ENCODE assay signal across 8 cellular contexts in genomic region chr19:18152817-18153554, GRCh38. TPM values are rescaled to one million over a fixed set of nuclear protein-coding genes. Genes with fewer than 3 reads are reported as not detected.
DNase-seq lines count a peak whose midpoint lies in the region; ATAC-seq and TF ChIP-seq lines count a peak whose summit lies in the region.

Gene PIK3R2 (plus strand): TSS chr19:18153163. CDS start chr19:18155880, 2,717 bp downstream.

- H2BK12ac ChIP-seq in H9 (ENCODE audit: insufficient read length, low read depth, low read length), result no peak within 1 kb of the TSS

- H3K79me1 ChIP-seq in H9 (ENCODE audit: insufficient read depth, low read depth, low read length, poor library complexity, severe bottlenecking), result no peaks in the 10 kb centered on the region

- H3K4me3 ChIP-seq in fibroblast of lung (replicated peaks in 1 of 4; ENCODE audit: control extremely low read depth in 1 of 4, insufficient read depth in 1 of 4, low read depth in 3 of 4, low read length in 4 of 4), result peak within 1 kb of the TSS; percentile 78 to 87 (median 86)

- H4K5ac ChIP-seq in H9 (ENCODE audit: insufficient read length, low read depth, low read length), result no peak within 1 kb of the TSS

- no peak within 1 kb of the TSS for H3K23ac ChIP-seq in H9 (ENCODE audit: insufficient read length, low read depth, low read length)

- H3T11ph ChIP-seq in H9 (ENCODE audit: low read length), result no peak within 1 kb of the TSS

- H3K4ac ChIP-seq in H9 (ENCODE audit: low read depth, low read length), result no peak within 1 kb of the TSS

- H3K27me3 ChIP-seq in H9 (ENCODE audit: insufficient read depth, low read length) (no peaks in the 10 kb centered on the region), fibroblast of lung (ENCODE audit: control insufficient read depth, insufficient read depth, low read length) (no peaks in the 10 kb centered on the region)

- H3K4me1 Mint-ChIP-seq in H9 (peaks cover 15 to 30% of the 10 kb centered on the region in 2 experiments), naive B cell (peaks cover 24 to 37% (median 24%) of the 10 kb centered on the region in 3 donors)
- H3K4me1 Mint-ChIP-seq in activated T-helper 2 cell treated with anti-CD3 and anti-CD28 coated beads, Interferon-gamma antibody, Interleukin-2, Interleukin-4, amounts not matched to agents 10 μg/mL and 5 μg/mL and 100 μg/mL, durations not matched to agents 14 hours and 24 hours and 36 hours (ENCODE audit: low read depth), result peaks cover 22% of the 10 kb centered on the region
- peaks cover 34% of the 10 kb centered on the region for H3K4me1 Mint-ChIP-seq in stimulated activated effector memory CD8-positive, alpha-beta T cell treated with anti-CD3 and anti-CD28 coated beads, Interleukin-12 subunit alpha, Interleukin-12 subunit beta, amount 100 ng/mL, for 72 hours

- no peaks in the 10 kb centered on the region; the same call in 1 of the 2 replicates for H3K27me3 Mint-ChIP-seq in H9 (ENCODE audit: low read depth)
- H3K27me3 Mint-ChIP-seq in activated T-helper 2 cell treated with anti-CD3 and anti-CD28 coated beads, Interferon-gamma antibody, Interleukin-2, Interleukin-4, amounts not matched to agents 10 μg/mL and 5 μg/mL and 100 μg/mL, durations not matched to agents 14 hours and 24 hours and 36 hours (ENCODE audit: low read depth), result no peaks in the 10 kb centered on the region
- H3K27me3 Mint-ChIP-seq in naive B cell, result no peaks in the 10 kb centered on the region

- H3K23me2 ChIP-seq in H9 (ENCODE audit: insufficient read length, low read depth, low read length, poor library complexity, severe bottlenecking), result peaks cover 8% of the 10 kb centered on the region

- no peaks in the 10 kb centered on the region for H3K4me1 ChIP-seq in H9 (ENCODE audit: insufficient read depth, low read length)
- H3K4me1 ChIP-seq in fibroblast of lung (ENCODE audit: control insufficient read depth, extremely low read depth, insufficient read depth, low read length), result peaks cover 18% of the 10 kb centered on the region

- no peak within 1 kb of the TSS for H2BK5ac ChIP-seq in H9 (ENCODE audit: insufficient read length, low read length)

- no peak within 1 kb of the TSS for H3K27ac ChIP-seq in H9 (ENCODE audit: insufficient read length, low read depth, low read length)
- peak within 1 kb of the TSS; percentile 97 for H3K27ac ChIP-seq in fibroblast of lung (ENCODE audit: insufficient read depth, low read length)

- H3K79me2 ChIP-seq in H9 (ENCODE audit: insufficient read depth, low read length) (no peaks in the 10 kb centered on the region), fibroblast of lung (ENCODE audit: control insufficient read depth, insufficient read depth, low read length) (peaks cover 15% of the 10 kb centered on the region)

- WGBS in H9 (ENCODE audit: extremely low coverage, insufficient read length, low lambda C conversion rate), result no CpG with 5 or more reads among the region's 86 CpGs

- H3K14ac ChIP-seq in H9 (ENCODE audit: insufficient read depth, low read length), result peak within 1 kb of the TSS; percentile 96

- peak; percentile 71 to 73 for ATAC-seq in naive B cell (ENCODE audit: low read depth in 2 of 2)
- ATAC-seq in stimulated activated effector memory CD8-positive, alpha-beta T cell treated with anti-CD3 and anti-CD28 coated beads, Interleukin-12 subunit alpha, Interleukin-12 subunit beta, amount 100 ng/mL, for 72 hours, result peak; percentile 93

- no peak within 1 kb of the TSS for H4K91ac ChIP-seq in H9 (ENCODE audit: insufficient read length, low read depth, low read length)

- intact Hi-C loops in activated T-helper 2 cell treated with anti-CD3 and anti-CD28 coated beads, Interferon-gamma antibody, Interleukin-2, Interleukin-4, amounts not matched to agents 10 μg/mL and 5 μg/mL and 100 μg/mL, durations not matched to agents 14 hours and 24 hours and 36 hours (cut with micrococcal nuclease), result loop anchor here (1.0 to 5.0 kb wide), 3 partner anchors 34 to 206 kb away; partner anchors contain the start of gene MPV17L2

- H3K9ac ChIP-seq in H9 (ENCODE audit: extremely low read depth, insufficient read length, low read length) (peak within 1 kb of the TSS; percentile 95), fibroblast of lung (ENCODE audit: insufficient read depth, low read length) (peak within 1 kb of the TSS; percentile 89)

- no peaks in the 10 kb centered on the region for H3K9me3 Mint-ChIP-seq in H9
- no peaks in the 10 kb centered on the region for H3K9me3 Mint-ChIP-seq in activated T-helper 2 cell treated with anti-CD3 and anti-CD28 coated beads, Interferon-gamma antibody, Interleukin-2, Interleukin-4, amounts not matched to agents 10 μg/mL and 5 μg/mL and 100 μg/mL, durations not matched to agents 14 hours and 24 hours and 36 hours
- no peaks in the 10 kb centered on the region for H3K9me3 Mint-ChIP-seq in naive B cell
- H3K9me3 Mint-ChIP-seq in stimulated activated effector memory CD8-positive, alpha-beta T cell treated with anti-CD3 and anti-CD28 coated beads, Interleukin-12 subunit alpha, Interleukin-12 subunit beta, amount 100 ng/mL, for 72 hours, result no peaks in the 10 kb centered on the region

- no peak within 1 kb of the TSS for H2AFZ ChIP-seq in H9 (ENCODE audit: low read length)
- H2AFZ ChIP-seq in fibroblast of lung (ENCODE audit: low read length), result peak within 1 kb of the TSS; percentile 95

- no peaks in the 10 kb centered on the region for H3K9me3 ChIP-seq in H9 (ENCODE audit: control insufficient read depth, low read depth, low read length)
- no peaks in the 10 kb centered on the region for H3K9me3 ChIP-seq in fibroblast of lung (ENCODE audit: control insufficient read depth, insufficient read depth, low read depth, low read length)

- no peak within 1 kb of the TSS for H2BK15ac ChIP-seq in H9 (ENCODE audit: low read depth, low read length)

- H3K36me3 Mint-ChIP-seq in H9 (ENCODE audit: insufficient read depth in 1 of 3, low read depth in 3 of 3) (peaks cover 7 to 13% (median 9%) of the 10 kb centered on the region in 3 experiments; a peak in 5 of 7 replicates), naive B cell (no peaks in the 10 kb centered on the region)
- peaks cover 9% of the 10 kb centered on the region for H3K36me3 Mint-ChIP-seq in activated T-helper 2 cell treated with anti-CD3 and anti-CD28 coated beads, Interferon-gamma antibody, Interleukin-2, Interleukin-4, amounts not matched to agents 10 μg/mL and 5 μg/mL and 100 μg/mL, durations not matched to agents 14 hours and 24 hours and 36 hours (ENCODE audit: low read depth)
- H3K36me3 Mint-ChIP-seq in stimulated activated effector memory CD8-positive, alpha-beta T cell treated with anti-CD3 and anti-CD28 coated beads, Interleukin-12 subunit alpha, Interleukin-12 subunit beta, amount 100 ng/mL, for 72 hours, result peaks cover 39% of the 10 kb centered on the region

- no peak within 1 kb of the TSS for H4K8ac ChIP-seq in H9 (replicated peaks; ENCODE audit: insufficient read length, low read depth, low read length)

- peak; percentile 71 for TF ChIP-seq POLR2A in Raji (IDR thresholded peaks at IDR 0.05; ENCODE audit: insufficient read depth, low read depth, low read length)

- DNase-seq in EL (peak; percentile 99), H9 (peak; percentile 98), M059J (ENCODE audit: low read depth) (peak; percentile 98), fibroblast of lung (ENCODE audit: low read depth in 2 of 2) (peak; percentile 94 to 99), naive B cell (peak; percentile 97)
- peak; percentile 100 for DNase-seq in activated T-helper 2 cell treated with anti-CD3 and anti-CD28 coated beads, Interferon-gamma antibody, Interleukin-2, Interleukin-4, amounts not matched to agents 10 μg/mL and 5 μg/mL and 100 μg/mL, durations not matched to agents 14 hours and 24 hours and 36 hours (ENCODE audit: low spot score)
- DNase-seq in stimulated activated effector memory CD8-positive, alpha-beta T cell treated with anti-CD3 and anti-CD28 coated beads, Interleukin-12 subunit alpha, Interleukin-12 subunit beta, amount 100 ng/mL, for 72 hours (ENCODE audit: low spot score in 2 of 2), result peak; percentile 100

- peak within 1 kb of the TSS; percentile 98 to 99 (median 99) for H3K27ac Mint-ChIP-seq in H9
- H3K27ac Mint-ChIP-seq in activated T-helper 2 cell treated with anti-CD3 and anti-CD28 coated beads, Interferon-gamma antibody, Interleukin-2, Interleukin-4, amounts not matched to agents 10 μg/mL and 5 μg/mL and 100 μg/mL, durations not matched to agents 14 hours and 24 hours and 36 hours, result peak within 1 kb of the TSS; percentile 100
- peak within 1 kb of the TSS; percentile 85 to 99 (median 96) for H3K27ac Mint-ChIP-seq in naive B cell
- H3K27ac Mint-ChIP-seq in stimulated activated effector memory CD8-positive, alpha-beta T cell treated with anti-CD3 and anti-CD28 coated beads, Interleukin-12 subunit alpha, Interleukin-12 subunit beta, amount 100 ng/mL, for 72 hours, result peak within 1 kb of the TSS; percentile 98

- H2AK5ac ChIP-seq in H9 (ENCODE audit: insufficient read length, low read length), result no peak within 1 kb of the TSS

- no peak within 1 kb of the TSS for H3K56ac ChIP-seq in H9 (ENCODE audit: insufficient read length, low read depth, low read length)

- H3K4me3 Mint-ChIP-seq in H9, result peak within 1 kb of the TSS; percentile 75 to 84
- peak within 1 kb of the TSS; percentile 93 for H3K4me3 Mint-ChIP-seq in activated T-helper 2 cell treated with anti-CD3 and anti-CD28 coated beads, Interferon-gamma antibody, Interleukin-2, Interleukin-4, amounts not matched to agents 10 μg/mL and 5 μg/mL and 100 μg/mL, durations not matched to agents 14 hours and 24 hours and 36 hours (ENCODE audit: low read depth)
- peak within 1 kb of the TSS; percentile 80 to 92 (median 90) for H3K4me3 Mint-ChIP-seq in naive B cell
- peak within 1 kb of the TSS; percentile 87 for H3K4me3 Mint-ChIP-seq in stimulated activated effector memory CD8-positive, alpha-beta T cell treated with anti-CD3 and anti-CD28 coated beads, Interleukin-12 subunit alpha, Interleukin-12 subunit beta, amount 100 ng/mL, for 72 hours

- H2BK20ac ChIP-seq in H9 (ENCODE audit: low read depth, low read length, poor library complexity, severe bottlenecking), result no peak within 1 kb of the TSS

- H4K20me1 ChIP-seq in H9 (ENCODE audit: control insufficient read depth, insufficient read depth, insufficient read length) (peaks cover 4% of the 10 kb centered on the region), fibroblast of lung (ENCODE audit: control insufficient read depth, extremely low read depth, insufficient read depth, low read length) (no peaks in the 10 kb centered on the region)

- H3K36me3 ChIP-seq in fibroblast of lung (ENCODE audit: control insufficient read depth, insufficient read depth, low read length), result peaks cover 7% of the 10 kb centered on the region

- TF ChIP-seq CTCF in H9 (conservative IDR thresholded peaks at IDR 0.05), result no peak; the same call in 1 of the 3 replicates
- TF ChIP-seq CTCF in fibroblast of lung (conservative IDR thresholded peaks at IDR 0.05 in 1 of 2, IDR thresholded peaks at IDR 0.05 in 1 of 2; ENCODE audit: low read depth in 1 of 2, low read length in 2 of 2), result no peak

- peak within 1 kb of the TSS; percentile 94 for H3K18ac ChIP-seq in H9 (ENCODE audit: insufficient read length, low read depth, low read length)

- H3K4me2 ChIP-seq in H9 (ENCODE audit: insufficient read depth, insufficient read length, low read length) (peak within 1 kb of the TSS; percentile 62), fibroblast of lung (ENCODE audit: extremely low read depth, insufficient read depth, low read length) (peak within 1 kb of the TSS; percentile 99)

- H2BK120ac ChIP-seq in H9 (ENCODE audit: low read depth, low read length, poor library complexity, severe bottlenecking), result no peak within 1 kb of the TSS

RNA-seq across cellular contexts. Expression of gene PIK3R2, which starts in this region (rescaled TPM):
- total RNA-seq in H9 (2021) (42.8 and 45.1 TPM in 2 replicates), fibroblast of lung (10.1 and 11.3 TPM in 2 replicates)
- 21.4 and 21.7 TPM in 2 replicates for total RNA-seq in M059J (2014; rRNA removed; shearing (Covaris generic))
- 19.4 and 21.4 TPM in 2 replicates for total RNA-seq in activated T-helper 2 cell treated with anti-CD3 and anti-CD28 coated beads, Interferon-gamma antibody, Interleukin-2, Interleukin-4, amounts not matched to agents 10 μg/mL and 5 μg/mL and 100 μg/mL, durations not matched to agents 14 hours and 24 hours and 36 hours
- polyA plus RNA-seq in fibroblast of lung (18.4 and 29.5 TPM in 2 replicates), naive B cell (ENCODE audit: low read depth in 6 of 6) (1 to 10 TPM; 1.2 to 5.7 (median 2.3) TPM)
- polyA plus RNA-seq in fibroblast of lung (2012), result 32.6 and 45.1 TPM in 2 replicates
- 25.4 and 35.9 TPM in 2 replicates for polyA minus RNA-seq in fibroblast of lung (ENCODE audit: low replicate concordance)
